ENCODE assay signal across 8 cellular contexts in the genomic region with DNA sequence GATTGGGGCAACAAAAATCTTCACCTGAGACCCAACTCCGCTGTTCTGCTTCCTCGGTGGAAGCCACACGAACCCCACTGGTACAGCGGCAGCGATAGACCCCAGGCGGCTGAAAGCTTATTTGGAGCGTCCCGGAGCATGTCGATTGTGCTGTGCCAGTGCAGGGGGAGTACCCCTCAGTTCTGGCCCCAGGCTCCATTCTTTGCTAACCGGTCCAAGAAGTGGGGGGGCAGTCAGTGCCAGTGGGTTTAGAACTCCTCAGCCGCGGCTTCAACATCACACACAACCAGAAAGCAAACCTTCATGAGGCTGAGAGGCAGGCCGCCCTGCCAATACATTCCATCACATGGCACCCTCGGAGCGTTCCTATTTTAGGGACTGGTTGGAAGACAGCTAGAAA. TPM values are rescaled to one million over a fixed set of nuclear protein-coding genes. Genes with fewer than 3 reads are reported as not detected.
A peak's percentile ranks its signal among the peaks of the same experiment; 100 is the strongest.
DNase-seq lines count a peak whose midpoint lies in the region; ATAC-seq and TF ChIP-seq lines count a peak whose summit lies in the region.

No MANE protein-coding gene starts in this region.

- peak overlapping the region; percentile 97 to 98 for H3K27ac ChIP-seq in ascending aorta
- peak overlapping the region; percentile 99 to 100 for H3K27ac ChIP-seq in left lung
- H3K27ac ChIP-seq in thyroid gland, result peak overlapping the region; percentile 92 to 98 (median 95)

- no peak for TF ChIP-seq CTCF in ascending aorta (IDR thresholded peaks at IDR 0.05)
- TF ChIP-seq CTCF in left lung (IDR thresholded peaks at IDR 0.05), result no peak
- no peak for TF ChIP-seq CTCF in thyroid gland (IDR thresholded peaks at IDR 0.05)
- no peak for TF ChIP-seq CTCF in GM10266 (IDR thresholded peaks at IDR 0.05; ENCODE audit: control insufficient read depth, insufficient read depth, low read depth, missing control alignments)

- H3K4me1 Mint-ChIP-seq in activated CD8-positive, alpha-beta memory T cell treated with anti-CD3 and anti-CD28 coated beads, Interleukin-2, amount 10 ng/mL, durations not matched to agents 7 days and 5 days, result peaks cover 46% of the 10 kb centered on the region

- no peak for ATAC-seq in activated CD8-positive, alpha-beta memory T cell treated with anti-CD3 and anti-CD28 coated beads, Interleukin-2, amount 10 ng/mL, durations not matched to agents 7 days and 5 days
- ATAC-seq in left lung (no peak), HG02870 (IDR thresholded peaks at IDR 0.05; ENCODE audit: unreplicated experiment) (no peak), sciatic nerve (no peak)

- no peak for TF ChIP-seq POLR2A in thyroid gland (IDR thresholded peaks at IDR 0.05)

- H3K27ac Mint-ChIP-seq in activated CD8-positive, alpha-beta memory T cell treated with anti-CD3 and anti-CD28 coated beads, Interleukin-2, amount 10 ng/mL, durations not matched to agents 7 days and 5 days, result peak overlapping the region; percentile 82

- H3K9me3 ChIP-seq in ascending aorta (no peaks in the 10 kb centered on the region), left lung (no peaks in the 10 kb centered on the region), thyroid gland (no peaks in the 10 kb centered on the region)

- intact Hi-C loops in ascending aorta (cut with DNase I), result loop anchor here (5.0 kb wide), 1 partner anchor 685 kb away; no protein-coding TSS in a partner anchor
- intact Hi-C loops in left lung (cut with DNase I), result no loop called here
- intact Hi-C loops in thyroid gland (cut with DNase I), result no loop called here
- intact Hi-C loops in sciatic nerve (cut with DNase I), result no loop called here

- H3K4me3 ChIP-seq in ascending aorta (peak overlapping the region; percentile 84 to 86), left lung (peak overlapping the region; percentile 70 to 92), thyroid gland (replicated peaks in 1 of 3) (peak overlapping the region in 2 of 3 donors; percentile 22 to 95)

- H3K36me3 Mint-ChIP-seq in activated CD8-positive, alpha-beta memory T cell treated with anti-CD3 and anti-CD28 coated beads, Interleukin-2, amount 10 ng/mL, durations not matched to agents 7 days and 5 days, result no peaks in the 10 kb centered on the region

- no peak for DNase-seq in activated CD8-positive, alpha-beta memory T cell treated with anti-CD3 and anti-CD28 coated beads, Interleukin-2, amount 10 ng/mL, durations not matched to agents 7 days and 5 days
- no peak for DNase-seq in activated CD8-positive, alpha-beta memory T cell treated with anti-CD3 and anti-CD28 coated beads, Interleukin-2, amount 50 U/mL, for 48 hours
- DNase-seq in ascending aorta (ENCODE audit: low spot score in 2 of 2) (no peak), left lung (peak in 1 of 2 donors; percentile 34), thyroid gland (peak; percentile 22 to 28), GM10266 (ENCODE audit: extremely low spot score) (no peak), sciatic nerve (ENCODE audit: low spot score) (no peak)

- no peaks in the 10 kb centered on the region for H3K9me3 Mint-ChIP-seq in activated CD8-positive, alpha-beta memory T cell treated with anti-CD3 and anti-CD28 coated beads, Interleukin-2, amount 10 ng/mL, durations not matched to agents 7 days and 5 days (ENCODE audit: low read depth)

- no peaks in the 10 kb centered on the region for H3K27me3 Mint-ChIP-seq in activated CD8-positive, alpha-beta memory T cell treated with anti-CD3 and anti-CD28 coated beads, Interleukin-2, amount 10 ng/mL, durations not matched to agents 7 days and 5 days

- H3K4me1 ChIP-seq in ascending aorta (peaks cover 24 to 58% of the 10 kb centered on the region in 2 donors), left lung (peaks cover 19 to 64% of the 10 kb centered on the region in 2 donors), thyroid gland (peaks cover 24 to 56% of the 10 kb centered on the region in 2 donors)

- CTCF ChIA-PET in activated CD8-positive, alpha-beta memory T cell treated with anti-CD3 and anti-CD28 coated beads, Interleukin-2, amount 10 ng/mL, durations not matched to agents 7 days and 5 days (lab: Charles Lee), result interaction anchor here (1.5 to 7.3 kb wide), 6 partner anchors 10 to 49 kb away, joined by 5 to 94 read pairs (median 18); no protein-coding TSS in a partner anchor

- peak overlapping the region; percentile 94 for H3K4me3 Mint-ChIP-seq in activated CD8-positive, alpha-beta memory T cell treated with anti-CD3 and anti-CD28 coated beads, Interleukin-2, amount 10 ng/mL, durations not matched to agents 7 days and 5 days

- WGBS in thyroid gland, 2 donors, result 22 to 26% methylated on average over 5 to 15 of the region's 15 CpGs

- no peaks in the 10 kb centered on the region for H3K36me3 ChIP-seq in ascending aorta
- no peaks in the 10 kb centered on the region for H3K36me3 ChIP-seq in left lung
- no peaks in the 10 kb centered on the region for H3K36me3 ChIP-seq in thyroid gland

- H3K27me3 ChIP-seq in ascending aorta (no peaks in the 10 kb centered on the region), left lung (no peaks in the 10 kb centered on the region), thyroid gland (no peaks in the 10 kb centered on the region)

RNA-seq across cellular contexts. Expression of gene MNT, which starts 1.7 kb away (rescaled TPM):
- 10 to 100 TPM; 26.0 to 31.9 TPM for total RNA-seq in activated CD8-positive, alpha-beta memory T cell treated with anti-CD3 and anti-CD28 coated beads, Interleukin-2, amount 10 ng/mL, durations not matched to agents 7 days and 5 days
- 4.9 TPM for total RNA-seq in ascending aorta
- 10 to 100 TPM; 19.7 to 31.9 TPM for total RNA-seq in left lung
- total RNA-seq in thyroid gland, result 10 to 100 TPM in 3 of 4 donors, 1 to 10 TPM in 1; 8.2 to 28.9 (median 10.9) TPM
- 37.7 TPM for total RNA-seq in sciatic nerve

Comparison
In these comparisons a context has a peak if more than half of its experiments do, and no peak if none do; other contexts are left out.
1. DNase-seq: peak in thyroid gland (2 of 2); none in activated CD8-positive, alpha-beta memory T cell treated with anti-CD3 and anti-CD28 coated beads, Interleukin-2, amount 10 ng/mL, durations not matched to agents 7 days and 5 days (single experiment), activated CD8-positive, alpha-beta memory T cell treated with anti-CD3 and anti-CD28 coated beads, Interleukin-2, amount 50 U/mL, for 48 hours (single experiment), ascending aorta (0 of 2), GM10266 (single experiment) and sciatic nerve (single experiment).
2. Peak in every context shown above with its lines, with median percentiles within 50 percentile points of each other: H3K27ac ChIP-seq and H3K4me3 ChIP-seq.